Comparison of ENCODE assay signal across 21 cellular contexts in genomic region chr14:49505026-49505766, GRCh38.
DNase-seq lines count a peak whose midpoint lies in the region; FAIRE-seq and TF ChIP-seq lines count a peak whose summit lies in the region.
"Had no signal": no experiment of that assay in that cellular context is flagged by ENCODE, and none has a peak within 500 bp of the region (broad histone marks: within the 10 kb centered on the region; RNA-seq: fewer than 3 reads in every experiment).

No MANE protein-coding gene starts in this region.

- intact Hi-C loops in CD4-positive, alpha-beta memory T cell (cut with micrococcal nuclease): no loop called here

- TF ChIP-seq CTCF in kidney epithelial cell (IDR thresholded peaks at IDR 0.05; ENCODE audit: insufficient read depth, low read length, poor library complexity, severe bottlenecking): no peak

- POLR2A ChIA-PET in CD4-positive, alpha-beta memory T cell (lab: Charles Lee; ENCODE audit: partially characterized antibody): no interaction called here

- H3K4me3 ChIP-seq in kidney epithelial cell (ENCODE audit: low read depth, low read length): no peak overlapping the region
- no peak overlapping the region for H3K4me3 ChIP-seq in CD4-positive, alpha-beta memory T cell (ENCODE audit: low read length in 2 of 2)
- H3K4me3 ChIP-seq: prostate gland had no signal

- CTCF ChIA-PET in CD4-positive, alpha-beta memory T cell (lab: Charles Lee; ENCODE audit: partially characterized antibody): no interaction called here

- H3K4me1 Mint-ChIP-seq in CD4-positive, alpha-beta memory T cell: peaks cover 0 to 3% (median under 1%) of the 10 kb centered on the region in 4 donors
- H3K4me1 Mint-ChIP-seq: activated CD8-positive, alpha-beta memory T cell treated with anti-CD3 and anti-CD28 coated beads, Interleukin-2, amount 10 ng/mL, durations not matched to agents 7 days and 5 days had no signal

- H3K27ac ChIP-seq in CD4-positive, alpha-beta memory T cell (ENCODE audit: low read depth, low read length): no peak overlapping the region
- H3K27ac ChIP-seq: prostate gland had no signal

- no peak for TF ChIP-seq POLR2A in H54 (IDR thresholded peaks at IDR 0.05; ENCODE audit: low read depth, low read length)

- peak; percentile 88 for DNase-seq in A172 (ENCODE audit: low spot score)
- DNase-seq in H54 (ENCODE audit: insufficient read length, low spot score): peak; percentile 10
- DNase-seq in RCC 7860 (ENCODE audit: low spot score): peak; percentile 6
- peak; percentile 88 for DNase-seq in kidney epithelial cell (ENCODE audit: low read depth)
- no peak for DNase-seq in CD4-positive, alpha-beta memory T cell
- DNase-seq in NCI-H1092 (lab: John Stamatoyannopoulos, UW): no peak
- no peak for DNase-seq in COLO668 (lab: John Stamatoyannopoulos, UW; ENCODE audit: unreplicated experiment)
- no peak for DNase-seq in NCI-H510A (lab: John Stamatoyannopoulos, UW)
- DNase-seq: activated CD8-positive, alpha-beta memory T cell treated with anti-CD3 and anti-CD28 coated beads, Interleukin-2, amount 10 ng/mL, durations not matched to agents 7 days and 5 days; activated effector memory CD4-positive, alpha-beta T cell treated with Interleukin-2 at 50 U/mL for 16 hours; anterior cingulate cortex; cortex of kidney; erythroblast; glutamatergic neuron; NCI-H1930; NCI-H524 treated with DMSO at 0.1 percent for 48 hours; stimulated activated CD4-positive, alpha-beta T cell treated with anti-CD3 and anti-CD28 coated beads, Interleukin-12 subunit alpha, Interleukin-12 subunit beta, amount 100 ng/mL, for 4 hours; stimulated activated naive CD4-positive, alpha-beta T cell treated with Interleukin-2 at 50 U/mL for 16 hours had no signal

- peaks cover 15 to 20% of the 10 kb centered on the region in 2 donors for H3K27me3 Mint-ChIP-seq in CD4-positive, alpha-beta memory T cell

- H3K27ac Mint-ChIP-seq in CD4-positive, alpha-beta memory T cell: no peak overlapping the region
- H3K27ac Mint-ChIP-seq: activated CD8-positive, alpha-beta memory T cell treated with anti-CD3 and anti-CD28 coated beads, Interleukin-2, amount 10 ng/mL, durations not matched to agents 7 days and 5 days had no signal

- H3K36me3 ChIP-seq in kidney epithelial cell (ENCODE audit: control insufficient read depth, insufficient read depth, low read length): no peaks in the 10 kb centered on the region
- no peaks in the 10 kb centered on the region for H3K36me3 ChIP-seq in CD4-positive, alpha-beta memory T cell (ENCODE audit: insufficient read depth, low read length)
- H3K36me3 ChIP-seq: prostate gland had no signal

- no peak overlapping the region for H3K4me3 Mint-ChIP-seq in CD4-positive, alpha-beta memory T cell
- H3K4me3 Mint-ChIP-seq: activated CD8-positive, alpha-beta memory T cell treated with anti-CD3 and anti-CD28 coated beads, Interleukin-2, amount 10 ng/mL, durations not matched to agents 7 days and 5 days had no signal

- H3K36me3 Mint-ChIP-seq in CD4-positive, alpha-beta memory T cell: no peaks in the 10 kb centered on the region
- H3K36me3 Mint-ChIP-seq: activated CD8-positive, alpha-beta memory T cell treated with anti-CD3 and anti-CD28 coated beads, Interleukin-2, amount 10 ng/mL, durations not matched to agents 7 days and 5 days had no signal

- H3K9me3 Mint-ChIP-seq in CD4-positive, alpha-beta memory T cell: peaks cover 0 to 4% (median 2%) of the 10 kb centered on the region in 8 donors

- no peaks in the 10 kb centered on the region for H3K27me3 ChIP-seq in kidney epithelial cell (ENCODE audit: control insufficient read depth, insufficient read depth, low read length)
- H3K27me3 ChIP-seq in CD4-positive, alpha-beta memory T cell (ENCODE audit: insufficient read depth, low read length): no peaks in the 10 kb centered on the region

- FAIRE-seq in H54 (lab: Jason Lieb, UNC) (no peak), RCC 7860 (lab: Jason Lieb, UNC) (no peak)
- FAIRE-seq: D721Med, GM19239 had no signal

- no peaks in the 10 kb centered on the region for H3K9me3 ChIP-seq in CD4-positive, alpha-beta memory T cell (ENCODE audit: control insufficient read depth in 1 of 2, low read length in 2 of 2)
- H3K9me3 ChIP-seq: prostate gland had no signal

- H3K4me1 ChIP-seq in CD4-positive, alpha-beta memory T cell (ENCODE audit: insufficient read depth, low read length): no peaks in the 10 kb centered on the region
- H3K4me1 ChIP-seq: prostate gland had no signal

Comparison
In these comparisons a context has a peak if more than half of its experiments do, and no peak if none do; other contexts are left out.
1. DNase-seq: peak in A172 (single experiment), H54 (single experiment), RCC 7860 (single experiment) and kidney epithelial cell (single experiment); none in CD4-positive, alpha-beta memory T cell (0 of 5), NCI-H1092 (single experiment), COLO668 (single experiment) and NCI-H510A (single experiment).